In genomic region chr4:75745192-75745591, GRCh38 we compare ENCODE assay signal across 1 cellular context.
TF ChIP-seq lines count a peak whose summit lies in the region.

No MANE protein-coding gene starts in this region.

TF ChIP-seq in GM23338, 12 proteins besides CTCF, POLR2A, EP300 and RAD21 (continued from another document):
- TF ChIP-seq ZNF462 (CRISPR knock-in tag; IDR thresholded peaks at IDR 0.05) (no peak), POLR2AphosphoS5 (IDR thresholded peaks at IDR 0.05; ENCODE audit: low read depth) (no peak), STAT1 (IDR thresholded peaks at IDR 0.05; ENCODE audit: unreplicated experiment) (no peak)
